ENCODE assay signal across 8 cellular contexts in the genomic region with DNA sequence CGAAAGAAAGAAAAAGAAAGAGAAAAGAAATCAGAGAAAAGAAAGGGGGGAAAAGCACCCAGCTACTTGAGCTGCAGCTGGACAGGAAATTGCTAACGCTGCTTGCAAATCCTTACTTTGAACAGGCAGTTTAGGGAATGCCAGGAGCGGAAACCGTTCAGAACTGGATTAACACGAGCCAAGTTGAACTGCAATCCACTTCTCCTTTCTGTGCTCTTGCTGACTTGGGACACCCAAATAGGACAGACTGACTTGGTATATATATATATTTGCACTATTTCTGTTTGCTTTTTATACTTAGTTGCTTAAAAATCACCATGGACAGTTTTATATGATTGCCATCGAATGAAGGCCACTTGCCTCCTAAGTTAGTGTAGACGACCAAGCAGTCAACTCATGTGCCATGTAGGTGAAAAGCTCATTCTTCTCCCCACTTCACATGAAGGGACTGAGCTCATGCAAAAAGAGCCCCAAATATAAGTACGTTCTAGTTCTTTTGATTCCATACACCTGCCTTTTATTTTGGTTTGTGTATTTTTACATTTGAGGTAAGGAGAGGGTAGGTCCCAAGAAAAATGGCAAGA. TPM values are rescaled to one million over a fixed set of nuclear protein-coding genes. Genes with fewer than 3 reads are reported as not detected.
DNase-seq lines count a peak whose midpoint lies in the region; ATAC-seq and TF ChIP-seq lines count a peak whose summit lies in the region.

No MANE protein-coding gene starts in this region.

- H3K9me2 ChIP-seq in Karpas-422 (replicated peaks; ENCODE audit: insufficient read depth, low read length): no peaks in the 10 kb centered on the region

- H2AFZ ChIP-seq in Karpas-422 (ENCODE audit: low read length) (no peak overlapping the region), smooth muscle cell (ENCODE audit: low read depth) (no peak overlapping the region)

- H3K36me3 ChIP-seq in Karpas-422 (ENCODE audit: insufficient read depth, low read length): peaks cover 9% of the 10 kb centered on the region; the same call in 1 of the 2 replicates
- no peaks in the 10 kb centered on the region for H3K36me3 ChIP-seq in smooth muscle cell (ENCODE audit: low read depth)

- no peak for DNase-seq in activated naive CD4-positive, alpha-beta T cell treated with anti-CD3 and anti-CD28 coated beads, Interleukin-2, amount 50 U/mL, for 16 hours
- DNase-seq in Karpas-422: peak; percentile 78
- DNase-seq in activated CD4-positive, alpha-beta memory T cell treated with anti-CD3 and anti-CD28 coated beads, Interleukin-2, amount 10 ng/mL, durations not matched to agents 7 days and 5 days: no peak
- DNase-seq in left cardiac atrium: peak; percentile 50
- DNase-seq in smooth muscle cell (lab: John Stamatoyannopoulos, UW; ENCODE audit: unreplicated experiment): no peak
- no peak for DNase-seq in GM19238 (ENCODE audit: insufficient read length, low spot score)

- H4K20me1 ChIP-seq in Karpas-422 (ENCODE audit: insufficient read depth, low read depth, low read length) (0 out of 2 replicates have a peak, but pooled peaks cover 3% of the 10 kb centered on the region), smooth muscle cell (ENCODE audit: low read depth) (peaks cover 51% of the 10 kb centered on the region)

- H3K27me3 ChIP-seq in Karpas-422 (ENCODE audit: low read length): no peaks in the 10 kb centered on the region
- no peaks in the 10 kb centered on the region for H3K27me3 ChIP-seq in smooth muscle cell (ENCODE audit: low read depth)

- no peaks in the 10 kb centered on the region for H3K27me3 Mint-ChIP-seq in activated naive CD4-positive, alpha-beta T cell treated with anti-CD3 and anti-CD28 coated beads, Interleukin-2, amount 50 U/mL, for 24 hours
- H3K27me3 Mint-ChIP-seq in activated CD4-positive, alpha-beta memory T cell treated with anti-CD3 and anti-CD28 coated beads, Interleukin-2, amount 10 ng/mL, durations not matched to agents 7 days and 5 days: no peaks in the 10 kb centered on the region

- no peak overlapping the region for H3K27ac Mint-ChIP-seq in activated naive CD4-positive, alpha-beta T cell treated with anti-CD3 and anti-CD28 coated beads, Interleukin-2, amount 50 U/mL, for 24 hours
- H3K27ac Mint-ChIP-seq in activated CD4-positive, alpha-beta memory T cell treated with anti-CD3 and anti-CD28 coated beads, Interleukin-2, amount 10 ng/mL, durations not matched to agents 7 days and 5 days: peak overlapping the region; percentile 91

- H3K79me2 ChIP-seq in Karpas-422 (ENCODE audit: low read length) (peaks cover 36% of the 10 kb centered on the region), smooth muscle cell (ENCODE audit: low read depth) (peaks cover 49% of the 10 kb centered on the region)

- POLR2A ChIA-PET in activated CD4-positive, alpha-beta memory T cell treated with anti-CD3 and anti-CD28 coated beads, Interleukin-2, amount 10 ng/mL, durations not matched to agents 7 days and 5 days (lab: Charles Lee): interaction anchor here (0.9 to 10.5 kb wide), 32 partner anchors 7 to 517 kb away, joined by 3 to 293 read pairs (median 6); a partner anchor contains a TSS

- H3K27ac ChIP-seq in Karpas-422 (ENCODE audit: low read length) (peak overlapping the region; percentile 94), smooth muscle cell (ENCODE audit: low read depth) (peak overlapping the region; percentile 48)

- 33% methylated on average over 8 of the region's 8 CpGs for WGBS in smooth muscle cell (ENCODE audit: low lambda C conversion rate)

- no peaks in the 10 kb centered on the region for H3K9me3 Mint-ChIP-seq in activated naive CD4-positive, alpha-beta T cell treated with anti-CD3 and anti-CD28 coated beads, Interleukin-2, amount 50 U/mL, for 24 hours
- peaks cover 10% of the 10 kb centered on the region for H3K9me3 Mint-ChIP-seq in activated CD4-positive, alpha-beta memory T cell treated with anti-CD3 and anti-CD28 coated beads, Interleukin-2, amount 10 ng/mL, durations not matched to agents 7 days and 5 days

- peak overlapping the region; percentile 49 for H3K4me3 ChIP-seq in Karpas-422 (ENCODE audit: low read length)
- peak overlapping the region; percentile 87 for H3K4me3 ChIP-seq in smooth muscle cell

- peak overlapping the region; percentile 84 for H3K4me3 Mint-ChIP-seq in activated naive CD4-positive, alpha-beta T cell treated with anti-CD3 and anti-CD28 coated beads, Interleukin-2, amount 50 U/mL, for 24 hours
- peak overlapping the region; percentile 98 for H3K4me3 Mint-ChIP-seq in activated CD4-positive, alpha-beta memory T cell treated with anti-CD3 and anti-CD28 coated beads, Interleukin-2, amount 10 ng/mL, durations not matched to agents 7 days and 5 days

- CTCF ChIA-PET in activated CD4-positive, alpha-beta memory T cell treated with anti-CD3 and anti-CD28 coated beads, Interleukin-2, amount 10 ng/mL, durations not matched to agents 7 days and 5 days (lab: Charles Lee): interaction anchor here (0.7 to 9.8 kb wide), 19 partner anchors 10 to 328 kb away, joined by 3 to 92 read pairs (median 6); no protein-coding TSS in a partner anchor

- H3K4me1 Mint-ChIP-seq in activated naive CD4-positive, alpha-beta T cell treated with anti-CD3 and anti-CD28 coated beads, Interleukin-2, amount 50 U/mL, for 24 hours: peaks cover 54% of the 10 kb centered on the region
- H3K4me1 Mint-ChIP-seq in activated CD4-positive, alpha-beta memory T cell treated with anti-CD3 and anti-CD28 coated beads, Interleukin-2, amount 10 ng/mL, durations not matched to agents 7 days and 5 days: peaks cover 54% of the 10 kb centered on the region

- ATAC-seq in left cardiac atrium (peak; percentile 28 to 33), HG02970 (IDR thresholded peaks at IDR 0.05; ENCODE audit: low FRiP score, unreplicated experiment) (no peak)

- H3K36me3 Mint-ChIP-seq in activated naive CD4-positive, alpha-beta T cell treated with anti-CD3 and anti-CD28 coated beads, Interleukin-2, amount 50 U/mL, for 24 hours: peaks cover 2% of the 10 kb centered on the region
- peaks cover 82% of the 10 kb centered on the region for H3K36me3 Mint-ChIP-seq in activated CD4-positive, alpha-beta memory T cell treated with anti-CD3 and anti-CD28 coated beads, Interleukin-2, amount 10 ng/mL, durations not matched to agents 7 days and 5 days (ENCODE audit: low read depth)

- H3K9ac ChIP-seq in Karpas-422 (ENCODE audit: low read length) (peak overlapping the region; percentile 47), smooth muscle cell (ENCODE audit: low read depth) (no peak overlapping the region)

- peak overlapping the region; percentile 84 for H3K4me2 ChIP-seq in Karpas-422 (ENCODE audit: low read depth, low read length, poor library complexity, severe bottlenecking)
- H3K4me2 ChIP-seq in smooth muscle cell: peak overlapping the region; percentile 93

- TF ChIP-seq CTCF in smooth muscle cell (IDR thresholded peaks at IDR 0.05; ENCODE audit: borderline replicate concordance, insufficient read depth, poor library complexity, severe bottlenecking): no peak

- intact Hi-C loops in left cardiac atrium (cut with DNase I): loop anchor here in 1 of 2 donors (10.0 kb wide), 1 partner anchor 182 kb away; no protein-coding TSS in a partner anchor

- peaks cover 63% of the 10 kb centered on the region for H3K4me1 ChIP-seq in Karpas-422 (ENCODE audit: low read length)
- peaks cover 51% of the 10 kb centered on the region for H3K4me1 ChIP-seq in smooth muscle cell (ENCODE audit: low read depth)

- H3K9me3 ChIP-seq in Karpas-422 (ENCODE audit: low read length) (no peaks in the 10 kb centered on the region), smooth muscle cell (replicated peaks; ENCODE audit: low read depth) (no peaks in the 10 kb centered on the region)

- H3F3A ChIP-seq in smooth muscle cell (ENCODE audit: low read depth): peaks cover 9% of the 10 kb centered on the region

RNA-seq across cellular contexts. Expression of a gene that starts 5.5 kb away (rescaled TPM):
- total RNA-seq in Karpas-422 (2014; rRNA removed; shearing (Covaris generic); ENCODE audit: low replicate concordance): 67.2 and 109 TPM in 2 replicates
- 100 to 1,000 TPM; 170 to 171 TPM for total RNA-seq in activated CD4-positive, alpha-beta memory T cell treated with anti-CD3 and anti-CD28 coated beads, Interleukin-2, amount 10 ng/mL, durations not matched to agents 7 days and 5 days
- 10 to 100 TPM; 47.8 to 53.2 TPM for total RNA-seq in left cardiac atrium
- total RNA-seq in smooth muscle cell: 147 and 195 TPM in 2 replicates
- 135 and 192 TPM in 2 replicates for polyA plus RNA-seq in smooth muscle cell

Comparison
In these comparisons a context has a peak if more than half of its experiments do, and no peak if none do; other contexts are left out.
1. DNase-seq: peak in Karpas-422 (single experiment) and left cardiac atrium (single experiment); none in activated naive CD4-positive, alpha-beta T cell treated with anti-CD3 and anti-CD28 coated beads, Interleukin-2, amount 50 U/mL, for 16 hours (single experiment), activated CD4-positive, alpha-beta memory T cell treated with anti-CD3 and anti-CD28 coated beads, Interleukin-2, amount 10 ng/mL, durations not matched to agents 7 days and 5 days (single experiment), smooth muscle cell (single experiment) and GM19238 (single experiment).